ENCODE assay signal across 12 cellular contexts in genomic region chr16:85674828-85675227, GRCh38. TPM values are rescaled to one million over a fixed set of nuclear protein-coding genes. Genes with fewer than 3 reads are reported as not detected.
DNase-seq lines count a peak whose midpoint lies in the region; ATAC-seq and TF ChIP-seq lines count a peak whose summit lies in the region.
"Had no signal": no experiment of that assay in that cellular context is flagged by ENCODE, and none has a peak within 500 bp of the region (broad histone marks: within the 10 kb centered on the region; RNA-seq: fewer than 3 reads in every experiment).

No MANE protein-coding gene starts in this region.

- peak overlapping the region; percentile 86 for H3K27ac Mint-ChIP-seq in activated T-cell treated with anti-CD3 and anti-CD28 coated beads, Interleukin-2, amount 50 U/mL, for 24 hours

- TF ChIP-seq POLR2A in body of pancreas (IDR thresholded peaks at IDR 0.05): no peak
- no peak for TF ChIP-seq POLR2A in spleen (IDR thresholded peaks at IDR 0.05)

- H3K27me3 ChIP-seq in body of pancreas: no peaks in the 10 kb centered on the region
- no peaks in the 10 kb centered on the region for H3K27me3 ChIP-seq in spleen (replicated peaks in 1 of 7)

- peaks cover 94% of the 10 kb centered on the region for H3K36me3 Mint-ChIP-seq in activated T-cell treated with anti-CD3 and anti-CD28 coated beads, Interleukin-2, amount 50 U/mL, for 24 hours (ENCODE audit: low read depth)

- H3K36me3 ChIP-seq in body of pancreas (replicated peaks in 1 of 2; ENCODE audit: insufficient read depth in 1 of 2, low read depth in 2 of 2) (peaks cover 0 to 18% of the 10 kb centered on the region in 2 donors), spleen (peaks cover 4 to 95% (median 60%) of the 10 kb centered on the region in 6 donors)

- ATAC-seq in HG03280 (IDR thresholded peaks at IDR 0.05; ENCODE audit: unreplicated experiment) (peak; percentile 63), body of pancreas (no peak), left colon (no peak)
- ATAC-seq: activated T-cell treated with anti-CD3 and anti-CD28 coated beads, Interleukin-2, amount 50 U/mL, for 4 hours had no signal

- H3K9me3 ChIP-seq in body of pancreas (no peaks in the 10 kb centered on the region), spleen (no peaks in the 10 kb centered on the region)
- H3K9me3 ChIP-seq: thoracic aorta had no signal

- H3K4me1 ChIP-seq in body of pancreas: peaks cover 35% of the 10 kb centered on the region
- H3K4me1 ChIP-seq in spleen: peaks cover 0 to 32% (median 17%) of the 10 kb centered on the region in 6 donors

- TF ChIP-seq CTCF in body of pancreas (IDR thresholded peaks at IDR 0.05) (no peak), spleen (IDR thresholded peaks at IDR 0.05 in 8 of 11, conservative IDR thresholded peaks at IDR 0.05 in 3 of 11) (no peak)

- no peaks in the 10 kb centered on the region for H3K27me3 Mint-ChIP-seq in activated T-cell treated with anti-CD3 and anti-CD28 coated beads, Interleukin-2, amount 50 U/mL, for 24 hours

- no peak overlapping the region for H3K4me3 Mint-ChIP-seq in activated T-cell treated with anti-CD3 and anti-CD28 coated beads, Interleukin-2, amount 50 U/mL, for 24 hours
- H3K4me3 Mint-ChIP-seq: activated T-cell treated with anti-CD3 and anti-CD28 coated beads, Interleukin-2, amount 50 U/mL, for 4 hours had no signal

- H3K27ac ChIP-seq in body of pancreas: peak overlapping the region; percentile 77 to 85 (median 82)
- peak overlapping the region in 6 of 8 donors; percentile 33 to 65 (median 58) for H3K27ac ChIP-seq in spleen
- H3K27ac ChIP-seq: skin epidermis, thoracic aorta had no signal

- 79 to 87% methylated on average over 6 of the region's 6 CpGs for WGBS in body of pancreas, 2 donors
- whole genome bisulfite sequencing in spleen, 5 donors: 77 to 83% (median 82%) methylated on average over 6 of the region's 6 CpGs

- DNase-seq in activated T-cell treated with anti-CD3 and anti-CD28 coated beads, Interleukin-2, amount 50 U/mL, for 24 hours: no peak
- DNase-seq in activated T-cell treated with anti-CD3 and anti-CD28 coated beads, Interleukin-2, amount 50 U/mL, for 48 hours: no peak
- DNase-seq in body of pancreas (no peak), spleen (no peak), kidney glomerular epithelial cell (lab: John Stamatoyannopoulos, UW) (no peak), epidermal melanocyte (ENCODE audit: insufficient read length, low spot score) (no peak), left colon (no peak)
- DNase-seq: activated T-cell treated with anti-CD3 and anti-CD28 coated beads, Interleukin-2, amount 50 U/mL, for 4 hours; islet precursor cell had no signal

- H3K9me3 Mint-ChIP-seq in activated T-cell treated with anti-CD3 and anti-CD28 coated beads, Interleukin-2, amount 50 U/mL, for 24 hours: no peaks in the 10 kb centered on the region
- H3K9me3 Mint-ChIP-seq: activated T-cell treated with anti-CD3 and anti-CD28 coated beads, Interleukin-2, amount 50 U/mL, for 4 hours had no signal

- intact Hi-C loops in body of pancreas (cut with DNase I) (no loop called here), spleen (cut with DNase I; ENCODE audit: low total_unique reads) (no loop called here), left colon (cut with DNase I, micrococcal nuclease) (no loop called here)

- peaks cover 17% of the 10 kb centered on the region for H3K4me1 Mint-ChIP-seq in activated T-cell treated with anti-CD3 and anti-CD28 coated beads, Interleukin-2, amount 50 U/mL, for 24 hours (ENCODE audit: low read depth)

- H3K4me3 ChIP-seq in body of pancreas (no peak overlapping the region), spleen (no peak overlapping the region)
- H3K4me3 ChIP-seq: skin epidermis, thoracic aorta had no signal

RNA-seq across cellular contexts. Expression of gene GINS2, which starts 13.9 kb away (rescaled TPM):
- total RNA-seq in body of pancreas (under 1 TPM; 0.26 to 0.33 TPM), spleen (1 to 10 TPM; 1.0 to 7.0 (median 2.3) TPM), left colon (1 to 10 TPM; 3.2 to 5.1 TPM)
- 1 to 10 TPM; 1.3 to 5.4 (median 2.3) TPM for polyA plus RNA-seq in spleen
